39 cellular contexts compared by ENCODE assay signal in genomic region chr6:30159988-30160387, GRCh38. TPM values are rescaled to one million over a fixed set of nuclear protein-coding genes. Genes with fewer than 3 reads are reported as not detected.
"Had no signal": no experiment of that assay in that cellular context is flagged by ENCODE, and none has a peak within 500 bp of the region (broad histone marks: within the 10 kb centered on the region; RNA-seq: fewer than 3 reads in every experiment).

No MANE protein-coding gene starts in this region.

- H3K36me3 ChIP-seq: MG63 had no signal

- H3K9me3 ChIP-seq: MG63 had no signal

- H3K4me3 ChIP-seq: MG63 had no signal

- H3K27me3 ChIP-seq: MG63 had no signal

- DNase-seq: Karpas-422, Kasumi-1, MG63, MM.1S, MV-4-11, NCI-H1048, NCI-H1092, NCI-H1092 treated with DMSO at 0.1 percent for 48 hours, NCI-H1105, NCI-H1105 treated with DMSO at 0.1 percent for 48 hours, NCI-H1417, NCI-H1417 treated with DMSO at 0.1 percent for 48 hours, NCI-H1436, NCI-H1436 treated with DMSO at 0.1 percent for 48 hours, NCI-H146, NCI-H1694, NCI-H1694 treated with DMSO at 0.1 percent for 48 hours, NCI-H187, NCI-H187 treated with DMSO at 0.1 percent for 48 hours, NCI-H1930, NCI-H2029, NCI-H2029 treated with DMSO at 0.1 percent for 48 hours, NCI-H2081, NCI-H2081 treated with DMSO at 0.1 percent for 48 hours, NCI-H2107, NCI-H2171, NCI-H2171 treated with DMSO at 0.1 percent for 48 hours, NCI-H2227 treated with DMSO at 0.1 percent for 48 hours, NCI-H226, NCI-H345, NCI-H446, NCI-H446 treated with DMSO at 0.1 percent for 48 hours, NCI-H510A, NCI-H510A treated with DMSO at 0.1 percent for 48 hours, NCI-H524 had no signal

RNA-seq across cellular contexts. Expression of gene TRIM10, which starts 1.0 kb away (rescaled TPM):
- total RNA-seq: LHCN-M2, M059J, MCF 10A, NCI-H460 had no signal

RNA-seq across cellular contexts. Expression of gene TRIM15, which starts 3.4 kb away (rescaled TPM):
- total RNA-seq: LHCN-M2, M059J, NCI-H460 had no signal

RNA-seq across cellular contexts. Expression of gene TRIM40, which starts 24.0 kb away (rescaled TPM):
- total RNA-seq: LHCN-M2, M059J, MCF 10A, NCI-H460 had no signal

RNA-seq across cellular contexts. Expression of gene TRIM31, which starts 47.1 kb away (rescaled TPM):
- total RNA-seq: LHCN-M2, M059J, MCF 10A, NCI-H460 had no signal
